Comparison of ENCODE assay signal across 16 cellular contexts in the genomic region with DNA sequence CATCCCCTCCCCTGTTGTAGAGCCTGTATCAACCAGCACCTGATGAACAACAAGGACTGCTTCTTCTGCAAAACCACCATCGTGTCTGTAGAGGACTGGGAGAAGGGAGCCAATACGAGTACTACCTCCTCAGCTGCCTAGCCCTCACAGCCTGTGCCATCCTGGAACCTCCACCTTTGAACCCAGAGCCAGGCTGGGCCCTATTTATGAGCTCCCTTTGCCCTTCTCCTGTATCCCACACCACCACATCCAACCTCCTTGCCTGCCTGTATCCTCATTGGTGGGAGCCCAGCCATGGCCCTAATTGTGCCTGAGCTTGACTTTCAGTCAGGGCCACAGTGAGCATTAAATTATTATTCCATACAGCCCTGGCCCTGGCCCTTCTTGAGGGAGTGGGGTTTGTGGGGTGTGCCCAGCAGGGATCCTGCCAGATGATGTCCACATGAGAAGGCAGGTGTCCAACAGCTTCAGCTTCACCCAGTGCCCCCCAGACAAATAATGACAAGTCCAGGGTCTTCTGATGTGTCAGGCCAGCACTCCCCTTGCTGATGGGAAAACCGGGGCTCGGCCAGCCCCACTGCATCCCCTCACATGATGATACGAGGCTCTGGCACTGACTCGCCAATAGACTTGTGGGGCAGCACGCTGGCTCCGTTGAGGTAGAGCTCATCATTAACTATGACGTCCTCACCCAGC. TPM values are rescaled to one million over a fixed set of nuclear protein-coding genes. Genes with fewer than 3 reads are reported as not detected.
A peak's percentile ranks its signal among the peaks of the same experiment; 100 is the strongest.
DNase-seq lines count a peak whose midpoint lies in the region; ATAC-seq and TF ChIP-seq lines count a peak whose summit lies in the region.
"Had no signal": no experiment of that assay in that cellular context is flagged by ENCODE, and none has a peak within 500 bp of the region (broad histone marks: within the 10 kb centered on the region; RNA-seq: fewer than 3 reads in every experiment).

No MANE protein-coding gene starts in this region.

- no peak overlapping the region for H2AFZ ChIP-seq in GM23338
- no peak overlapping the region for H2AFZ ChIP-seq in osteoblast (ENCODE audit: low read length)

- POLR2A ChIA-PET in activated CD8-positive, alpha-beta T cell treated with anti-CD3 and anti-CD28 coated beads for 36 hours (lab: Charles Lee), result interaction anchor here (0.5 to 7.6 kb wide), 8 partner anchors 8 to 994 kb away, joined by 3 to 40 read pairs (median 4); no protein-coding TSS in a partner anchor
- POLR2A ChIA-PET in activated CD8-positive, alpha-beta T cell treated with anti-CD3 and anti-CD28 coated beads, Interleukin-2, amount 10 ng/mL, durations not matched to agents 7 days and 5 days (lab: Charles Lee), result interaction anchor here (0.7 to 1.1 kb wide), 2 partner anchors 9 to 88 kb away, joined by 3 to 4 read pairs; no protein-coding TSS in a partner anchor

- no peak overlapping the region for H3K4me2 ChIP-seq in GM23338
- H3K4me2 ChIP-seq in osteoblast (ENCODE audit: insufficient read depth, low read length), result no peak overlapping the region

- H3K27ac ChIP-seq in GM23338 (ENCODE audit: low read depth) (no peak overlapping the region), coronary artery (peak overlapping the region in 1 of 2 donors; percentile 97), osteoblast (ENCODE audit: low read depth, low read length) (no peak overlapping the region), prostate gland (no peak overlapping the region)
- H3K27ac ChIP-seq: adrenal gland, colonic mucosa, tibial artery had no signal

- no peak overlapping the region for H3K4me3 ChIP-seq in GM23338
- H3K4me3 ChIP-seq in coronary artery, result no peak overlapping the region
- no peak overlapping the region for H3K4me3 ChIP-seq in osteoblast (ENCODE audit: insufficient read depth, low read length)
- H3K4me3 ChIP-seq in prostate gland, result no peak overlapping the region
- H3K4me3 ChIP-seq: adrenal gland, colonic mucosa, tibial artery had no signal

- peaks cover 13% of the 10 kb centered on the region for H3K36me3 Mint-ChIP-seq in activated CD8-positive, alpha-beta T cell treated with anti-CD3 and anti-CD28 coated beads for 36 hours (ENCODE audit: low read depth)
- H3K36me3 Mint-ChIP-seq in activated CD8-positive, alpha-beta T cell treated with anti-CD3 and anti-CD28 coated beads, Interleukin-2, amount 10 ng/mL, durations not matched to agents 7 days and 5 days (ENCODE audit: low read depth), result peaks cover 40% of the 10 kb centered on the region
- H3K36me3 Mint-ChIP-seq in GM23338 (ENCODE audit: low read depth), result peaks cover 21% of the 10 kb centered on the region

- 66% methylated on average over 9 of the region's 9 CpGs for WGBS in prostate gland

- no peak for DNase-seq in activated CD8-positive, alpha-beta T cell treated with anti-CD3 and anti-CD28 coated beads for 36 hours
- no peak for DNase-seq in activated CD8-positive, alpha-beta T cell treated with anti-CD3 and anti-CD28 coated beads, Interleukin-2, amount 10 ng/mL, durations not matched to agents 7 days and 5 days
- DNase-seq in GM23338 (ENCODE audit: low spot score), result no peak
- peak; percentile 72 for DNase-seq in coronary artery (ENCODE audit: low spot score)
- peak; percentile 64 for DNase-seq in osteoblast (ENCODE audit: insufficient read length, low spot score, missing footprints)
- no peak for DNase-seq in prostate gland (ENCODE audit: low spot score)
- DNase-seq in NCI-H2081 (lab: John Stamatoyannopoulos, UW), result no peak
- DNase-seq: activated CD4-positive, alpha-beta T cell treated with anti-CD3 and anti-CD28 coated beads, Interleukin-2, amount 50 U/mL, for 48 hours; colonic mucosa; DMS 273 treated with DMSO at 0.1 percent for 48 hours; NCI-H1417 treated with DMSO at 0.1 percent for 48 hours; NCI-H345; OCI-M1 had no signal

- H3K4me3 Mint-ChIP-seq in activated CD8-positive, alpha-beta T cell treated with anti-CD3 and anti-CD28 coated beads for 36 hours, result no peak overlapping the region
- H3K4me3 Mint-ChIP-seq in activated CD8-positive, alpha-beta T cell treated with anti-CD3 and anti-CD28 coated beads, Interleukin-2, amount 10 ng/mL, durations not matched to agents 7 days and 5 days, result no peak overlapping the region
- no peak overlapping the region for H3K4me3 Mint-ChIP-seq in GM23338

- peaks cover 20% of the 10 kb centered on the region for H3F3A ChIP-seq in GM23338 (replicated peaks; ENCODE audit: low read depth)

- peaks cover 5% of the 10 kb centered on the region; the same call in 1 of the 2 replicates for H3K36me3 ChIP-seq in GM23338 (ENCODE audit: insufficient read depth)
- H3K36me3 ChIP-seq in osteoblast (ENCODE audit: insufficient read depth, low read length), result peaks cover 30% of the 10 kb centered on the region
- peaks cover 0 to 5% of the 10 kb centered on the region in 2 donors for H3K36me3 ChIP-seq in prostate gland
- H3K36me3 ChIP-seq: colonic mucosa had no signal

- H3K27me3 Mint-ChIP-seq in activated CD8-positive, alpha-beta T cell treated with anti-CD3 and anti-CD28 coated beads for 36 hours, result no peaks in the 10 kb centered on the region
- no peaks in the 10 kb centered on the region for H3K27me3 Mint-ChIP-seq in activated CD8-positive, alpha-beta T cell treated with anti-CD3 and anti-CD28 coated beads, Interleukin-2, amount 10 ng/mL, durations not matched to agents 7 days and 5 days (ENCODE audit: low read depth)
- peaks cover 42% of the 10 kb centered on the region for H3K27me3 Mint-ChIP-seq in GM23338 (ENCODE audit: insufficient read depth, low read depth, poor library complexity)

- H3K4me1 ChIP-seq in GM23338 (ENCODE audit: insufficient read depth) (no peaks in the 10 kb centered on the region; the same call in 1 of the 2 replicates), osteoblast (ENCODE audit: insufficient read depth, low read length) (peaks cover 22% of the 10 kb centered on the region), prostate gland (replicated peaks) (peaks cover 20% of the 10 kb centered on the region)

- H3K9me3 ChIP-seq in osteoblast (ENCODE audit: low read depth, low read length) (no peaks in the 10 kb centered on the region), prostate gland (no peaks in the 10 kb centered on the region)
- H3K9me3 ChIP-seq: adrenal gland, colonic mucosa, tibial artery had no signal

- H3K79me2 ChIP-seq in GM23338 (replicated peaks; ENCODE audit: insufficient read depth) (no peaks in the 10 kb centered on the region; the same call in 1 of the 2 replicates), osteoblast (ENCODE audit: insufficient read depth, low read length) (peaks cover 20% of the 10 kb centered on the region)

- TF ChIP-seq POLR2A in prostate gland (IDR thresholded peaks at IDR 0.05), result no peak

- intact Hi-C loops in activated CD8-positive, alpha-beta T cell treated with anti-CD3 and anti-CD28 coated beads for 36 hours (cut with micrococcal nuclease), result no loop called here
- intact Hi-C loops in prostate gland (cut with DNase I), result loop anchor here (5.0 kb wide), 1 partner anchor 66 kb away; a partner anchor contains a TSS

- peak overlapping the region; percentile 49 for H3K27ac Mint-ChIP-seq in activated CD8-positive, alpha-beta T cell treated with anti-CD3 and anti-CD28 coated beads for 36 hours
- H3K27ac Mint-ChIP-seq in activated CD8-positive, alpha-beta T cell treated with anti-CD3 and anti-CD28 coated beads, Interleukin-2, amount 10 ng/mL, durations not matched to agents 7 days and 5 days, result no peak overlapping the region
- no peak overlapping the region for H3K27ac Mint-ChIP-seq in GM23338

- H4K20me1 ChIP-seq in GM23338 (replicated peaks; ENCODE audit: insufficient read depth) (peaks cover 7% of the 10 kb centered on the region; the same call in 1 of the 2 replicates), osteoblast (ENCODE audit: insufficient read depth, low read length) (peaks cover 22% of the 10 kb centered on the region)

- no peak for TF ChIP-seq CTCF in activated CD8-positive, alpha-beta T cell treated with anti-CD3 and anti-CD28 coated beads for 36 hours (IDR thresholded peaks at IDR 0.05)
- no peak for TF ChIP-seq CTCF in GM23338 (conservative IDR thresholded peaks at IDR 0.05; ENCODE audit: low read depth in 2 of 2)
- TF ChIP-seq CTCF in coronary artery (IDR thresholded peaks at IDR 0.05), result no peak
- TF ChIP-seq CTCF in osteoblast (IDR thresholded peaks at IDR 0.05; ENCODE audit: extremely low read depth, low read depth, low read length), result no peak
- no peak for TF ChIP-seq CTCF in prostate gland (IDR thresholded peaks at IDR 0.05)

- peaks cover 26% of the 10 kb centered on the region for H3K4me1 Mint-ChIP-seq in activated CD8-positive, alpha-beta T cell treated with anti-CD3 and anti-CD28 coated beads for 36 hours (ENCODE audit: low read depth)
- peaks cover 41% of the 10 kb centered on the region for H3K4me1 Mint-ChIP-seq in activated CD8-positive, alpha-beta T cell treated with anti-CD3 and anti-CD28 coated beads, Interleukin-2, amount 10 ng/mL, durations not matched to agents 7 days and 5 days (ENCODE audit: low read depth)
- peaks cover 21% of the 10 kb centered on the region for H3K4me1 Mint-ChIP-seq in GM23338

- ATAC-seq in activated CD8-positive, alpha-beta T cell treated with anti-CD3 and anti-CD28 coated beads for 36 hours, result no peak
- ATAC-seq in activated CD8-positive, alpha-beta T cell treated with anti-CD3 and anti-CD28 coated beads, Interleukin-2, amount 10 ng/mL, durations not matched to agents 7 days and 5 days, result no peak
- no peak for ATAC-seq in GM23338
- ATAC-seq in activated CD4-positive, CD25-positive, alpha-beta regulatory T cell treated with anti-CD3 and anti-CD28 coated beads, Interleukin-2, amount 50 U/mL, for 24 hours, result no peak

- H3K27me3 ChIP-seq in GM23338 (ENCODE audit: insufficient read depth) (no peaks in the 10 kb centered on the region), osteoblast (ENCODE audit: insufficient read depth, low read length) (no peaks in the 10 kb centered on the region), prostate gland (replicated peaks; ENCODE audit: insufficient read depth) (no peaks in the 10 kb centered on the region)
- H3K27me3 ChIP-seq: adrenal gland, colonic mucosa, tibial artery had no signal

- no peaks in the 10 kb centered on the region for H3K9me2 ChIP-seq in GM23338 (ENCODE audit: insufficient read depth)

- CTCF ChIA-PET in activated CD8-positive, alpha-beta T cell treated with anti-CD3 and anti-CD28 coated beads for 36 hours (lab: Charles Lee), result interaction anchor here (1.0 to 3.3 kb wide), 2 partner anchors 20 to 118 kb away, joined by 3 to 13 read pairs; no protein-coding TSS in a partner anchor
- CTCF ChIA-PET in activated CD8-positive, alpha-beta T cell treated with anti-CD3 and anti-CD28 coated beads, Interleukin-2, amount 10 ng/mL, durations not matched to agents 7 days and 5 days (lab: Charles Lee), result interaction anchor here (1.6 kb wide), 1 partner anchor 82 kb away, joined by 3 read pairs; a partner anchor contains a TSS

- no peaks in the 10 kb centered on the region for H3K9me3 Mint-ChIP-seq in activated CD8-positive, alpha-beta T cell treated with anti-CD3 and anti-CD28 coated beads for 36 hours
- H3K9me3 Mint-ChIP-seq in activated CD8-positive, alpha-beta T cell treated with anti-CD3 and anti-CD28 coated beads, Interleukin-2, amount 10 ng/mL, durations not matched to agents 7 days and 5 days (ENCODE audit: insufficient read depth), result no peaks in the 10 kb centered on the region
- H3K9me3 Mint-ChIP-seq in GM23338, result peaks cover 6% of the 10 kb centered on the region; the same call in 1 of the 3 replicates

RNA-seq across cellular contexts. Expression of a gene that starts 1.8 kb away (rescaled TPM):
- total RNA-seq in activated CD8-positive, alpha-beta T cell treated with anti-CD3 and anti-CD28 coated beads for 36 hours, result under 1 TPM in 1 of 2 experiments, not detected in 1; 0.23 TPM
- 1 to 10 TPM in 1 of 2 experiments, under 1 TPM in 1; 0.95 to 2.0 TPM for total RNA-seq in activated CD8-positive, alpha-beta T cell treated with anti-CD3 and anti-CD28 coated beads, Interleukin-2, amount 10 ng/mL, durations not matched to agents 7 days and 5 days
- total RNA-seq in GM23338 (2014; rRNA removed; shearing (Covaris generic)), result 8.2 and 10.4 TPM in 2 replicates
- 2.9 and 3.5 TPM in 2 replicates for polyA plus RNA-seq in GM23338 (2016; fragmentation: Nextera tagmentation; extraction: Ambion mirVana)
- total RNA-seq in osteoblast, result 0.29 and 1.8 TPM in 2 replicates
- total RNA-seq in prostate gland, result 10 to 100 TPM in 1 of 2 donors, 1 to 10 TPM in 1; 1.4 to 12.4 TPM

RNA-seq across cellular contexts. Expression of a gene that starts 2.4 kb away (rescaled TPM):
- 10 to 100 TPM; 34.7 to 35.2 TPM for total RNA-seq in activated CD8-positive, alpha-beta T cell treated with anti-CD3 and anti-CD28 coated beads for 36 hours
- 10 to 100 TPM; 50.4 to 53.0 TPM for total RNA-seq in activated CD8-positive, alpha-beta T cell treated with anti-CD3 and anti-CD28 coated beads, Interleukin-2, amount 10 ng/mL, durations not matched to agents 7 days and 5 days
- total RNA-seq in GM23338 (2014; rRNA removed; shearing (Covaris generic)), result 29.4 and 36.1 TPM in 2 replicates
- 7.8 and 10.2 TPM in 2 replicates for polyA plus RNA-seq in GM23338 (2016; fragmentation: Nextera tagmentation; extraction: Ambion mirVana)
- total RNA-seq in osteoblast (17.4 and 21.0 TPM in 2 replicates), prostate gland (10 to 100 TPM; 28.8 to 60.1 TPM)

RNA-seq across cellular contexts. Expression of a gene that starts 32.0 kb away (rescaled TPM):
- total RNA-seq in activated CD8-positive, alpha-beta T cell treated with anti-CD3 and anti-CD28 coated beads for 36 hours, result 10 to 100 TPM; 22.0 to 31.7 TPM
- total RNA-seq in activated CD8-positive, alpha-beta T cell treated with anti-CD3 and anti-CD28 coated beads, Interleukin-2, amount 10 ng/mL, durations not matched to agents 7 days and 5 days, result 10 to 100 TPM; 36.3 to 45.8 TPM
- 24.4 and 32.5 TPM in 2 replicates for total RNA-seq in GM23338 (2014; rRNA removed; shearing (Covaris generic))
- polyA plus RNA-seq in GM23338 (2016; fragmentation: Nextera tagmentation; extraction: Ambion mirVana), result 13.2 and 14.6 TPM in 2 replicates
- total RNA-seq in osteoblast (25.0 and 33.3 TPM in 2 replicates), prostate gland (10 to 100 TPM; 24.9 to 58.3 TPM)

RNA-seq across cellular contexts. Expression of a gene that starts 32.0 kb away (rescaled TPM):
- 10 to 100 TPM in 1 of 2 experiments, 1 to 10 TPM in 1; 9.6 to 11.8 TPM for total RNA-seq in activated CD8-positive, alpha-beta T cell treated with anti-CD3 and anti-CD28 coated beads for 36 hours
- 1 to 10 TPM; 3.8 to 4.7 TPM for total RNA-seq in activated CD8-positive, alpha-beta T cell treated with anti-CD3 and anti-CD28 coated beads, Interleukin-2, amount 10 ng/mL, durations not matched to agents 7 days and 5 days
- 8.7 and 11.1 TPM in 2 replicates for total RNA-seq in GM23338 (2014; rRNA removed; shearing (Covaris generic))
- polyA plus RNA-seq in GM23338 (2016; fragmentation: Nextera tagmentation; extraction: Ambion mirVana), result 5.0 and 5.9 TPM in 2 replicates
- total RNA-seq in osteoblast (6.5 and 6.9 TPM in 2 replicates), prostate gland (10 to 100 TPM; 10.2 to 32.2 TPM)

RNA-seq across cellular contexts. Expression of a gene that starts 47.2 kb away (rescaled TPM):
- total RNA-seq in activated CD8-positive, alpha-beta T cell treated with anti-CD3 and anti-CD28 coated beads for 36 hours, result 100 to 1,000 TPM; 165 to 166 TPM
- total RNA-seq in activated CD8-positive, alpha-beta T cell treated with anti-CD3 and anti-CD28 coated beads, Interleukin-2, amount 10 ng/mL, durations not matched to agents 7 days and 5 days, result 100 to 1,000 TPM; 179 to 192 TPM
- 202 and 264 TPM in 2 replicates for total RNA-seq in GM23338 (2014; rRNA removed; shearing (Covaris generic))
- 170 and 178 TPM in 2 replicates for polyA plus RNA-seq in GM23338 (2016; fragmentation: Nextera tagmentation; extraction: Ambion mirVana)
- total RNA-seq in osteoblast (98.8 and 101 TPM in 2 replicates), prostate gland (100 to 1,000 TPM in 1 of 2 donors, 10 to 100 TPM in 1; 84.4 to 116 TPM)

Comparison
In these comparisons a context has a peak if more than half of its experiments do, and no peak if none do; other contexts are left out.
1. DNase-seq: peak in coronary artery (single experiment) and osteoblast (single experiment); none in activated CD8-positive, alpha-beta T cell treated with anti-CD3 and anti-CD28 coated beads for 36 hours (single experiment), activated CD8-positive, alpha-beta T cell treated with anti-CD3 and anti-CD28 coated beads, Interleukin-2, amount 10 ng/mL, durations not matched to agents 7 days and 5 days (single experiment), GM23338 (single experiment), prostate gland (single experiment) and NCI-H2081 (0 of 2).